Comparison of ENCODE assay signal across 8 cellular contexts in genomic region chr21:21200103-21200938, GRCh38.
DNase-seq lines count a peak whose midpoint lies in the region; ATAC-seq, FAIRE-seq and TF ChIP-seq lines count a peak whose summit lies in the region.

No MANE protein-coding gene starts in this region.

- no peak for TF ChIP-seq EP300 in HepG2 (IDR thresholded peaks at IDR 0.05; ENCODE audit: low read depth in 2 of 2, low read length in 2 of 2)
- TF ChIP-seq EP300 in HepG2 (CRISPR knock-in tag; IDR thresholded peaks at IDR 0.05; ENCODE audit: borderline replicate concordance), result no peak

- 54% methylated on average over 6 of the region's 6 CpGs for WGBS in liver
- WGBS in HepG2 (ENCODE audit: low lambda C conversion rate), result 5% methylated on average over 6 of the region's 6 CpGs
- 44% methylated on average over 6 of the region's 6 CpGs for WGBS in right lobe of liver (ENCODE audit: insufficient coverage, low coverage, low lambda C conversion rate, missing lambda C conversion rate)

- no peaks in the 10 kb centered on the region for H3K36me3 ChIP-seq in liver (ENCODE audit: control insufficient read depth in 4 of 4, insufficient read depth in 3 of 4, low read depth in 1 of 4, low read length in 3 of 4)
- no peaks in the 10 kb centered on the region for H3K36me3 ChIP-seq in HepG2 (replicated peaks in 1 of 2; ENCODE audit: control insufficient read depth in 1 of 2, insufficient read depth in 2 of 2, low read length in 2 of 2)
- no peaks in the 10 kb centered on the region for H3K36me3 ChIP-seq in ascending aorta
- H3K36me3 ChIP-seq in right lobe of liver, result no peaks in the 10 kb centered on the region
- H3K36me3 ChIP-seq in vagina, result no peaks in the 10 kb centered on the region

- H3K4me3 ChIP-seq in liver (ENCODE audit: low read depth in 1 of 3, low read length in 3 of 3), result no peak overlapping the region
- H3K4me3 ChIP-seq in HepG2 (replicated peaks in 1 of 3; ENCODE audit: insufficient read depth in 1 of 3, low read depth in 2 of 3, low read length in 3 of 3), result no peak overlapping the region
- H3K4me3 ChIP-seq in ascending aorta, result peak overlapping the region in 1 of 2 donors; percentile 31
- H3K4me3 ChIP-seq in right lobe of liver, result peak overlapping the region in 1 of 3 donors; percentile 12
- H3K4me3 ChIP-seq in vagina, result peak overlapping the region in 1 of 2 donors; percentile 15

- no peak overlapping the region for H3K4me2 ChIP-seq in HepG2 (ENCODE audit: low read depth, low read length)

- no peak for FAIRE-seq in HepG2 (lab: Jason Lieb, UNC)

- no peak for ATAC-seq in HepG2
- peak; percentile 71 to 96 (median 79) for ATAC-seq in right lobe of liver

- H3K9ac ChIP-seq in liver (ENCODE audit: low read depth in 1 of 2, low read length in 2 of 2), result no peak overlapping the region
- H3K9ac ChIP-seq in HepG2 (ENCODE audit: insufficient read depth, low read depth, low read length), result no peak overlapping the region

- DNase-seq in HepG2 (ENCODE audit: low spot score) (no peak), ascending aorta (ENCODE audit: low spot score in 2 of 2) (peak; percentile 27 to 79), right lobe of liver (no peak), vagina (ENCODE audit: extremely low spot score in 2 of 2) (no peak), NCI-H82 treated with DMSO at 0.1 percent for 48 hours (lab: John Stamatoyannopoulos, UW; ENCODE audit: unreplicated experiment) (no peak), NCI-H146 (lab: John Stamatoyannopoulos, UW) (no peak), Kasumi-1 (lab: John Stamatoyannopoulos, UW) (no peak)

- H3K9me3 ChIP-seq in liver (ENCODE audit: control insufficient read depth in 4 of 4, low read length in 3 of 4), result no peaks in the 10 kb centered on the region
- peaks cover 74% of the 10 kb centered on the region for H3K9me3 ChIP-seq in HepG2 (ENCODE audit: low read length)
- H3K9me3 ChIP-seq in ascending aorta, result no peaks in the 10 kb centered on the region
- no peaks in the 10 kb centered on the region for H3K9me3 ChIP-seq in right lobe of liver
- no peaks in the 10 kb centered on the region for H3K9me3 ChIP-seq in vagina

- H3K27ac ChIP-seq in liver (ENCODE audit: low read depth in 1 of 2, low read length in 2 of 2), result peak overlapping the region; percentile 29 to 35
- H3K27ac ChIP-seq in HepG2 (ENCODE audit: extremely low read length, insufficient read depth, low read length), result no peak overlapping the region
- peak overlapping the region; percentile 27 to 52 for H3K27ac ChIP-seq in ascending aorta
- H3K27ac ChIP-seq in right lobe of liver, result peak overlapping the region; percentile 12 to 35 (median 35)
- H3K27ac ChIP-seq in vagina, result peak overlapping the region; percentile 59

- no peak overlapping the region for H2AFZ ChIP-seq in HepG2 (ENCODE audit: low read length)

- no peaks in the 10 kb centered on the region for H3K79me2 ChIP-seq in HepG2 (ENCODE audit: insufficient read depth, low read length)

- in situ Hi-C loops in HepG2 (cut with HindIII; ENCODE audit: extremely low pct_ligation_motif_present, low pct_unique_long_range_greater_than_20kb), result no loop called here

- no peaks in the 10 kb centered on the region for H4K20me1 ChIP-seq in HepG2 (ENCODE audit: insufficient read depth, low read length)

- TF ChIP-seq POLR2A in HepG2 (IDR thresholded peaks at IDR 0.05; ENCODE audit: insufficient read depth in 1 of 2, low read depth in 2 of 2, low read length in 2 of 2) (no peak), right lobe of liver (IDR thresholded peaks at IDR 0.05) (no peak), vagina (IDR thresholded peaks at IDR 0.05) (no peak)

- TF ChIP-seq RAD21 in liver (IDR thresholded peaks at IDR 0.05) (no peak), HepG2 (CRISPR knock-in tag; IDR thresholded peaks at IDR 0.05) (no peak)

- H3K27me3 ChIP-seq in liver (ENCODE audit: control insufficient read depth in 4 of 4, insufficient read depth in 4 of 4, low read length in 3 of 4) (no peaks in the 10 kb centered on the region), HepG2 (ENCODE audit: control insufficient read depth in 1 of 2, insufficient read depth in 2 of 2, low read length in 2 of 2) (no peaks in the 10 kb centered on the region), ascending aorta (no peaks in the 10 kb centered on the region), right lobe of liver (no peaks in the 10 kb centered on the region), vagina (no peaks in the 10 kb centered on the region)

- CTCF ChIA-PET in HepG2 (lab: Yijun Ruan, JAX; ENCODE audit: low intra/inter-chr PET ratio, low total read pairs), result no interaction called here

- POLR2A ChIA-PET in HepG2 (lab: Yijun Ruan, JAX), result no interaction called here

- no peak for TF ChIP-seq CTCF in liver (IDR thresholded peaks at IDR 0.05; ENCODE audit: low read depth, low read length, missing input control)
- TF ChIP-seq CTCF in HepG2 (CRISPR knock-in tag; IDR thresholded peaks at IDR 0.05), result no peak
- no peak for TF ChIP-seq CTCF in ascending aorta (IDR thresholded peaks at IDR 0.05)
- TF ChIP-seq CTCF in right lobe of liver (IDR thresholded peaks at IDR 0.05), result no peak
- TF ChIP-seq CTCF in vagina (IDR thresholded peaks at IDR 0.05), result no peak

- no TSS peak for BruUV-seq in HepG2 (replicated peaks; lab: Mats Ljungman, UMichigan)

- H3K4me1 ChIP-seq in liver (ENCODE audit: control insufficient read depth in 4 of 4, insufficient read depth in 4 of 4, low read length in 3 of 4) (no peaks in the 10 kb centered on the region), HepG2 (ENCODE audit: insufficient read depth, low read length) (no peaks in the 10 kb centered on the region), ascending aorta (peaks cover 3 to 5% of the 10 kb centered on the region in 2 donors), right lobe of liver (no peaks in the 10 kb centered on the region), vagina (no peaks in the 10 kb centered on the region)

- intact Hi-C loops in HepG2 (cut with micrococcal nuclease; ENCODE audit: unreplicated experiment), result no loop called here
- intact Hi-C loops in ascending aorta (cut with DNase I), result no loop called here
- intact Hi-C loops in right lobe of liver (cut with DNase I), result no loop called here
- intact Hi-C loops in vagina (cut with DNase I), result no loop called here

TF ChIP-seq in liver, 16 proteins besides CTCF, POLR2A, EP300 and RAD21:
- TF ChIP-seq YY1 (IDR thresholded peaks at IDR 0.05), result no peak
- peak; percentile 59 to 68 for TF ChIP-seq JUND (IDR thresholded peaks at IDR 0.05)
- no peak for TF ChIP-seq RXRA (IDR thresholded peaks at IDR 0.05)
- TF ChIP-seq NR2F2 (IDR thresholded peaks at IDR 0.05), result peak; percentile 15
- no peak for TF ChIP-seq HNF4G (IDR thresholded peaks at IDR 0.05)
- TF ChIP-seq TAF1 (conservative IDR thresholded peaks at IDR 0.05), result no peak

TF ChIP-seq in HepG2, 621 proteins besides CTCF, POLR2A, EP300 and RAD21 (continues in another document):
- TF ChIP-seq, protein P1, sequence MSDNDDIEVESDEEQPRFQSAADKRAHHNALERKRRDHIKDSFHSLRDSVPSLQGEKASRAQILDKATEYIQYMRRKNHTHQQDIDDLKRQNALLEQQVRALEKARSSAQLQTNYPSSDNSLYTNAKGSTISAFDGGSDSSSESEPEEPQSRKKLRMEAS (IDR thresholded peaks at IDR 0.05), result no peak
- TF ChIP-seq, protein P2, sequence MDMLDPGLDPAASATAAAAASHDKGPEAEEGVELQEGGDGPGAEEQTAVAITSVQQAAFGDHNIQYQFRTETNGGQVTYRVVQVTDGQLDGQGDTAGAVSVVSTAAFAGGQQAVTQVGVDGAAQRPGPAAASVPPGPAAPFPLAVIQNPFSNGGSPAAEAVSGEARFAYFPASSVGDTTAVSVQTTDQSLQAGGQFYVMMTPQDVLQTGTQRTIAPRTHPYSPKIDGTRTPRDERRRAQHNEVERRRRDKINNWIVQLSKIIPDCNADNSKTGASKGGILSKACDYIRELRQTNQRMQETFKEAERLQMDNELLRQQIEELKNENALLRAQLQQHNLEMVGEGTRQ (IDR thresholded peaks at IDR 0.05; ENCODE audit: low read depth, low read length), result no peak
- TF ChIP-seq, protein P2 (CRISPR knock-in tag; IDR thresholded peaks at IDR 0.05; ENCODE audit: borderline replicate concordance), result no peak
- TF ChIP-seq ATF7-NPFF (CRISPR knock-in tag; IDR thresholded peaks at IDR 0.05; ENCODE audit: low read depth) (no peak), FOSL2 (CRISPR knock-in tag; IDR thresholded peaks at IDR 0.05) (no peak), MED13 (CRISPR knock-in tag; IDR thresholded peaks at IDR 0.05) (no peak)
- TF ChIP-seq, protein P3, sequence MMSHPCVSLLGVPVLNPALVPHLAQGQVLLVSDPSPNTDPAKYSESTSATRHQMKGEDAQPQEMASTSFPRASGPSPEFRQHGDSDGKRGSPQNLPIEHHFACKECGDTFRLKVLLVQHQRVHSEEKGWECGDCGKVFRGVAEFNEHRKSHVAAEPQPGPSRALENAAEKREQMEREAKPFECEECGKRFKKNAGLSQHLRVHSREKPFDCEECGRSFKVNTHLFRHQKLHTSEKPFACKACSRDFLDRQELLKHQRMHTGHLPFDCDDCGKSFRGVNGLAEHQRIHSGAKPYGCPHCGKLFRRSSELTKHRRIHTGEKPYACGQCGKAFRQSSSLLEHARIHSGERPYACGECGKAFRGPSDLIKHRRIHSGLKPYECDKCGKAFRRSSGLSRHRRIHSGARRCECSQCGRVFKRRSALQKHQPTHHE (CRISPR knock-in tag; IDR thresholded peaks at IDR 0.05; ENCODE audit: borderline replicate concordance), result no peak
- TF ChIP-seq, protein P4, sequence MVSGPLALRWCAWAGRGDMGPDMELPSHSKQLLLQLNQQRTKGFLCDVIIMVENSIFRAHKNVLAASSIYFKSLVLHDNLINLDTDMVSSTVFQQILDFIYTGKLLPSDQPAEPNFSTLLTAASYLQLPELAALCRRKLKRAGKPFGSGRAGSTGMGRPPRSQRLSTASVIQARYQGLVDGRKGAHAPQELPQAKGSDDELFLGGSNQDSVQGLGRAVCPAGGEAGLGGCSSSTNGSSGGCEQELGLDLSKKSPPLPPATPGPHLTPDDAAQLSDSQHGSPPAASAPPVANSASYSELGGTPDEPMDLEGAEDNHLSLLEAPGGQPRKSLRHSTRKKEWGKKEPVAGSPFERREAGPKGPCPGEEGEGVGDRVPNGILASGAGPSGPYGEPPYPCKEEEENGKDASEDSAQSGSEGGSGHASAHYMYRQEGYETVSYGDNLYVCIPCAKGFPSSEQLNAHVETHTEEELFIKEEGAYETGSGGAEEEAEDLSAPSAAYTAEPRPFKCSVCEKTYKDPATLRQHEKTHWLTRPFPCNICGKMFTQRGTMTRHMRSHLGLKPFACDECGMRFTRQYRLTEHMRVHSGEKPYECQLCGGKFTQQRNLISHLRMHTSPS (CRISPR knock-in tag; IDR thresholded peaks at IDR 0.05; ENCODE audit: low read depth), result no peak

Comparison
In these comparisons a context has a peak if more than half of its experiments do, and no peak if none do; other contexts are left out.
1. DNase-seq: peak in ascending aorta (2 of 2); none in HepG2 (single experiment), right lobe of liver (0 of 3), vagina (0 of 2), NCI-H82 treated with DMSO at 0.1 percent for 48 hours (single experiment), NCI-H146 (single experiment) and Kasumi-1 (0 of 2).